Comparison of ENCODE assay signal across 8 cellular contexts in the genomic region with DNA sequence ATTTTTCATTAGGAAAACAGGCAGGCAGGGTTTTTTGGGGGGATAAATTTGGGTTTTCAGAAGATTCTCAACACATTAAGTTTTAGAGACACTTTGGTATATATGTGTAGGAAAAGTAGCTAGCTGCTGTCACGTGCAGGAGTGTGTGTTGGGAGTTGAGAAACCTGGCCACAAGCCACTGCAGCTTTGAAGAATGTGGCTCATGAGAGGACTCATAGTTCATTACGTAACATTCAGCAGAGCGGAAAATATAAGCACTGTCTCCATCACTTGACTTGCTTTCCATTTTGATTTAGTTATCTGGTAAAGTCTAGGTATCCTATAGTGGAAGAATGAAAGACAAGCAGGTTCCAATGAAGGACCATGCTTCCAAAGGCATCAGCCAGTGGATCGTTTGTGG. TPM values are rescaled to one million over a fixed set of nuclear protein-coding genes. Genes with fewer than 3 reads are reported as not detected.
DNase-seq lines count a peak whose midpoint lies in the region; ATAC-seq and TF ChIP-seq lines count a peak whose summit lies in the region.

No MANE protein-coding gene starts in this region.

- no peaks in the 10 kb centered on the region for H3K36me3 ChIP-seq in CD4-positive, alpha-beta memory T cell (ENCODE audit: insufficient read depth, low read length)
- H3K36me3 ChIP-seq in OCI-LY7 (ENCODE audit: insufficient read depth, low read length): no peaks in the 10 kb centered on the region

- CTCF ChIA-PET in CD4-positive, alpha-beta memory T cell (lab: Charles Lee; ENCODE audit: partially characterized antibody): interaction anchor here (0.6 to 3.7 kb wide), 4 partner anchors 10 to 183 kb away, joined by 3 to 14 read pairs (median 3); a partner anchor contains a TSS
- CTCF ChIA-PET in OCI-LY7 (lab: Charles Lee; ENCODE audit: unreplicated experiment): interaction anchor here (0.9 kb wide), 1 partner anchor 135 kb away, joined by 3 read pairs; no protein-coding TSS in a partner anchor

- no peaks in the 10 kb centered on the region for H3K27me3 ChIP-seq in CD4-positive, alpha-beta memory T cell (ENCODE audit: insufficient read depth, low read length)

- H2AFZ ChIP-seq in OCI-LY7 (ENCODE audit: low read length): no peak overlapping the region

- no peaks in the 10 kb centered on the region for H3K9me3 ChIP-seq in CD4-positive, alpha-beta memory T cell (ENCODE audit: control insufficient read depth in 1 of 2, low read length in 2 of 2)
- no peaks in the 10 kb centered on the region for H3K9me3 ChIP-seq in OCI-LY7 (ENCODE audit: low read length)

- no peak overlapping the region for H3K27ac ChIP-seq in CD4-positive, alpha-beta memory T cell (ENCODE audit: low read depth, low read length)
- H3K27ac ChIP-seq in OCI-LY7 (ENCODE audit: low read depth, low read length, poor library complexity, severe bottlenecking): no peak overlapping the region

- no peaks in the 10 kb centered on the region for H3K9me3 Mint-ChIP-seq in CD4-positive, alpha-beta memory T cell
- H3K9me3 Mint-ChIP-seq in activated T-cell treated with anti-CD3 and anti-CD28 coated beads, Interleukin-2, amount 50 U/mL, for 4 hours: no peaks in the 10 kb centered on the region

- no TSS peak for BruUV-seq in OCI-LY7 (replicated peaks; lab: Mats Ljungman, UMichigan)

- peak overlapping the region in 6 of 7 donors; percentile 33 to 96 (median 89) for H3K27ac Mint-ChIP-seq in CD4-positive, alpha-beta memory T cell

- no peaks in the 10 kb centered on the region for H3K36me3 Mint-ChIP-seq in CD4-positive, alpha-beta memory T cell
- H3K36me3 Mint-ChIP-seq in activated T-cell treated with anti-CD3 and anti-CD28 coated beads, Interleukin-2, amount 50 U/mL, for 4 hours (ENCODE audit: insufficient read depth): peaks cover 4% of the 10 kb centered on the region

- ATAC-seq in HG03565 (IDR thresholded peaks at IDR 0.05; ENCODE audit: unreplicated experiment) (peak; percentile 35), left cardiac atrium (peak; percentile 60 to 68), HG02763 (IDR thresholded peaks at IDR 0.05; ENCODE audit: unreplicated experiment) (no peak), HG03045 (IDR thresholded peaks at IDR 0.05; ENCODE audit: unreplicated experiment) (no peak)
- peak; percentile 77 to 79 for ATAC-seq in activated T-cell treated with anti-CD3 and anti-CD28 coated beads, Interleukin-2, amount 50 U/mL, for 4 hours

- H3K4me2 ChIP-seq in OCI-LY7 (ENCODE audit: low read length): no peak overlapping the region

- H3K9me2 ChIP-seq in OCI-LY7 (ENCODE audit: insufficient read depth, low read length): no peaks in the 10 kb centered on the region

- H3K4me3 ChIP-seq in CD4-positive, alpha-beta memory T cell (ENCODE audit: low read length in 2 of 2): no peak overlapping the region
- no peak overlapping the region for H3K4me3 ChIP-seq in OCI-LY7 (ENCODE audit: low read depth, low read length, poor library complexity, severe bottlenecking)

- peaks cover 32 to 74% (median 61%) of the 10 kb centered on the region in 4 donors for H3K4me1 Mint-ChIP-seq in CD4-positive, alpha-beta memory T cell
- peaks cover 54% of the 10 kb centered on the region for H3K4me1 Mint-ChIP-seq in activated T-cell treated with anti-CD3 and anti-CD28 coated beads, Interleukin-2, amount 50 U/mL, for 4 hours (ENCODE audit: low read depth)

- H3K79me2 ChIP-seq in OCI-LY7 (ENCODE audit: insufficient read depth, low read depth, low read length): no peaks in the 10 kb centered on the region

- POLR2A ChIA-PET in CD4-positive, alpha-beta memory T cell (lab: Charles Lee; ENCODE audit: partially characterized antibody): interaction anchor here (1.0 to 3.3 kb wide), 4 partner anchors 32 to 117 kb away, joined by 3 to 20 read pairs (median 4); no protein-coding TSS in a partner anchor
- POLR2A ChIA-PET in OCI-LY7 (lab: Charles Lee): interaction anchor here (0.7 to 2.5 kb wide), 2 partner anchors 12 to 64 kb away, joined by 4 to 5 read pairs; no protein-coding TSS in a partner anchor

- DNase-seq in CD4-positive, alpha-beta memory T cell: peak; percentile 20 to 74 (median 36)
- peak; percentile 38 for DNase-seq in activated T-cell treated with anti-CD3 and anti-CD28 coated beads, Interleukin-2, amount 50 U/mL, for 4 hours
- peak; percentile 78 for DNase-seq in left cardiac atrium
- peak; percentile 27 to 41 for DNase-seq in stimulated activated CD4-positive, alpha-beta T cell treated with anti-CD3 and anti-CD28 coated beads, Interleukin-2, amount 100 ng/mL, for 24 hours
- no peak for DNase-seq in OCI-LY7 (ENCODE audit: low spot score)

- no peaks in the 10 kb centered on the region for H3K27me3 Mint-ChIP-seq in CD4-positive, alpha-beta memory T cell
- H3K27me3 Mint-ChIP-seq in activated T-cell treated with anti-CD3 and anti-CD28 coated beads, Interleukin-2, amount 50 U/mL, for 4 hours (ENCODE audit: low read depth): no peaks in the 10 kb centered on the region

- H3K4me3 Mint-ChIP-seq in CD4-positive, alpha-beta memory T cell: peak overlapping the region in 5 of 8 donors; percentile 6 to 87 (median 66)
- no peak overlapping the region for H3K4me3 Mint-ChIP-seq in activated T-cell treated with anti-CD3 and anti-CD28 coated beads, Interleukin-2, amount 50 U/mL, for 4 hours

- no peak for TF ChIP-seq CTCF in OCI-LY7 (conservative IDR thresholded peaks at IDR 0.05; ENCODE audit: low read length)

- H3K4me1 ChIP-seq in CD4-positive, alpha-beta memory T cell (ENCODE audit: insufficient read depth, low read length): peaks cover 47% of the 10 kb centered on the region
- H3K4me1 ChIP-seq in OCI-LY7 (ENCODE audit: insufficient read depth, low read length, poor library complexity, severe bottlenecking): peaks cover 27% of the 10 kb centered on the region

- no peaks in the 10 kb centered on the region for H4K20me1 ChIP-seq in OCI-LY7 (ENCODE audit: insufficient read depth, low read length)

- intact Hi-C loops in CD4-positive, alpha-beta memory T cell (cut with micrococcal nuclease): no loop called here
- intact Hi-C loops in left cardiac atrium (cut with DNase I) (loop anchor here in 1 of 2 donors (5.0 kb wide), 1 partner anchor 391 kb away; no protein-coding TSS in a partner anchor), OCI-LY7 (cut with micrococcal nuclease; ENCODE audit: unreplicated experiment) (no loop called here)

RNA-seq across cellular contexts. Expression of a gene that starts 31.2 kb away (rescaled TPM):
- total RNA-seq in CD4-positive, alpha-beta memory T cell: 10 to 100 TPM; 39.0 to 39.3 TPM
- polyA plus RNA-seq in CD4-positive, alpha-beta memory T cell: 10 to 100 TPM; 11.3 to 22.6 TPM
- total RNA-seq in activated T-cell treated with anti-CD3 and anti-CD28 coated beads, Interleukin-2, amount 50 U/mL, for 4 hours: 10 to 100 TPM; 54.7 to 56.6 (median 55.4) TPM
- total RNA-seq in left cardiac atrium: 10 to 100 TPM; 21.6 to 24.4 TPM
- 8.1 and 10.0 TPM in 2 replicates for total RNA-seq in OCI-LY7 (2014; rRNA removed; shearing (Covaris generic))
- 51.7 and 52.4 TPM in 2 replicates for total RNA-seq in OCI-LY7 (2022)

Comparison
In these comparisons a context has a peak if more than half of its experiments do, and no peak if none do; other contexts are left out.
1. ATAC-seq: peak in HG03565 (single experiment), activated T-cell treated with anti-CD3 and anti-CD28 coated beads, Interleukin-2, amount 50 U/mL, for 4 hours (2 of 2) and left cardiac atrium (2 of 2); none in HG02763 (single experiment) and HG03045 (single experiment).